8 cellular contexts compared by ENCODE assay signal in the genomic region with DNA sequence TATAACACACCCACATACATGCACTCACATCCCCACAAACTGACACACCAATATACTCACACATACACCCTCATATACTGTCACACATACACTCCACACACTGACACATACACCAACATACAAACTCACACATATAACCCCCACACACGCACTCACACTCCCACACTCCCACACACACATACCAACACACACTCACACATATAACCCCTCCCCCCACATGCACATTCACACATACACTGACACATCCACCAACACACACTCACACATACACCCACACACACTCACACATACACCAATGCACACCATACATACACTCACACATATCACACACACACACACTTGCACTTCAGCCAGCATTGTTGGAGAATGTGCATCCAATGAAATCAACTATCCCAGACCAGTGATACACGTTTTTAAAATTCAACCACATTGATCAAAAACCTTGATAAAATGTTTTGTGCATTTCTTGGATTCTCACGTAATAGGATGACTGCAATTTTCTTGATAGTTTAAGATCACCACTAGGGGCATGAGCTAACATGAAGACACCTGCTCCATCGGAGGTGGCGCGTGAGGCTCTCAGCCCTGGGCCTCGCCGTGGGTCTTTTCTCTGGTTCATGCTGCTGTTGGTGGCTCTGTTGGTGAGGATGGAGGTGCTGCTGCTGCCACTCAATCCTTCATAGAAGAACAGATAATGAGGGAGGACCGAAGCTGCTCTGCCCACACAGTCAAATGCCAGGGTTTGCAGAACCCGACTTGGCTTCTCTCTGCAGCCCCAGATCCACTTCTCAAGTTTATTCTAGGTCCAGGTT.
A peak's percentile ranks its signal among the peaks of the same experiment; 100 is the strongest.
DNase-seq lines count a peak whose midpoint lies in the region; ATAC-seq and TF ChIP-seq lines count a peak whose summit lies in the region.

No MANE protein-coding gene starts in this region.

- H3K4me3 Mint-ChIP-seq in stimulated activated effector memory CD8-positive, alpha-beta T cell treated with anti-CD3 and anti-CD28 coated beads, Interleukin-12 subunit alpha, Interleukin-12 subunit beta, amount 100 ng/mL, for 72 hours, result no peak overlapping the region

- H3K36me3 ChIP-seq in MM.1S (replicated peaks; ENCODE audit: insufficient read depth, low read length), result no peaks in the 10 kb centered on the region

- H3K4me3 ChIP-seq in MM.1S (ENCODE audit: low read length) (no peak overlapping the region), coronary artery (no peak overlapping the region)

- H3K4me1 Mint-ChIP-seq in stimulated activated effector memory CD8-positive, alpha-beta T cell treated with anti-CD3 and anti-CD28 coated beads, Interleukin-12 subunit alpha, Interleukin-12 subunit beta, amount 100 ng/mL, for 72 hours, result no peaks in the 10 kb centered on the region

- TF ChIP-seq CTCF in GM10248 (IDR thresholded peaks at IDR 0.05; ENCODE audit: control extremely low read depth, extremely low read depth, low read depth, missing control alignments), result peak; percentile 12
- TF ChIP-seq CTCF in MM.1S (IDR thresholded peaks at IDR 0.05; ENCODE audit: low read length), result peak; percentile 50
- peak; percentile 23 for TF ChIP-seq CTCF in coronary artery (IDR thresholded peaks at IDR 0.05)

- H3K27ac ChIP-seq in MM.1S (ENCODE audit: low read length) (no peak overlapping the region), coronary artery (no peak overlapping the region)

- H3K9me2 ChIP-seq in MM.1S (replicated peaks; ENCODE audit: insufficient read depth, low read length), result no peaks in the 10 kb centered on the region

- no peak for DNase-seq in GM10248 (ENCODE audit: extremely low spot score)
- DNase-seq in MM.1S, result peak; percentile 23
- DNase-seq in coronary artery (ENCODE audit: low spot score), result no peak
- peak; percentile 8 for DNase-seq in non-pigmented ciliary epithelial cell (ENCODE audit: low read depth)
- DNase-seq in stimulated activated effector memory CD8-positive, alpha-beta T cell treated with anti-CD3 and anti-CD28 coated beads, Interleukin-12 subunit alpha, Interleukin-12 subunit beta, amount 100 ng/mL, for 72 hours (ENCODE audit: low spot score in 2 of 2), result no peak
- no peak for DNase-seq in epidermal melanocyte (ENCODE audit: insufficient read length, low spot score)
- DNase-seq in NCI-H345 (lab: John Stamatoyannopoulos, UW), result no peak
- no peak for DNase-seq in activated effector memory CD4-positive, alpha-beta T cell treated with Interleukin-2 at 50 U/mL for 16 hours

- CTCF ChIA-PET in GM10248 (lab: Yijun Ruan, JAX), result interaction anchor here (1.6 kb wide), 1 partner anchor 12 kb away, joined by 3 read pairs; no protein-coding TSS in a partner anchor

- H3K9ac ChIP-seq in MM.1S (ENCODE audit: low read length), result no peak overlapping the region

- no peaks in the 10 kb centered on the region for H3K4me1 ChIP-seq in MM.1S (ENCODE audit: low read length)

- H3K9me3 Mint-ChIP-seq in stimulated activated effector memory CD8-positive, alpha-beta T cell treated with anti-CD3 and anti-CD28 coated beads, Interleukin-12 subunit alpha, Interleukin-12 subunit beta, amount 100 ng/mL, for 72 hours, result no peaks in the 10 kb centered on the region

- POLR2A ChIA-PET in GM10248 (lab: Yijun Ruan, JAX), result no interaction called here

- ATAC-seq in stimulated activated effector memory CD8-positive, alpha-beta T cell treated with anti-CD3 and anti-CD28 coated beads, Interleukin-12 subunit alpha, Interleukin-12 subunit beta, amount 100 ng/mL, for 72 hours, result no peak

- peaks cover 3% of the 10 kb centered on the region; the same call in 1 of the 2 replicates for H3F3A ChIP-seq in MM.1S (ENCODE audit: insufficient read depth, low read length)

- H3K79me2 ChIP-seq in MM.1S (ENCODE audit: low read length), result no peaks in the 10 kb centered on the region

- no peak overlapping the region for H3K27ac Mint-ChIP-seq in stimulated activated effector memory CD8-positive, alpha-beta T cell treated with anti-CD3 and anti-CD28 coated beads, Interleukin-12 subunit alpha, Interleukin-12 subunit beta, amount 100 ng/mL, for 72 hours

- H3K27me3 ChIP-seq in MM.1S (replicated peaks; ENCODE audit: insufficient read depth, low read length), result no peaks in the 10 kb centered on the region

- H3K4me2 ChIP-seq in MM.1S (ENCODE audit: low read depth, low read length), result no peak overlapping the region

- H2AFZ ChIP-seq in MM.1S (ENCODE audit: low read length), result no peak overlapping the region

- H4K20me1 ChIP-seq in MM.1S (ENCODE audit: insufficient read depth, low read length), result no peaks in the 10 kb centered on the region

- H3K36me3 Mint-ChIP-seq in stimulated activated effector memory CD8-positive, alpha-beta T cell treated with anti-CD3 and anti-CD28 coated beads, Interleukin-12 subunit alpha, Interleukin-12 subunit beta, amount 100 ng/mL, for 72 hours, result no peaks in the 10 kb centered on the region

- no peaks in the 10 kb centered on the region for H3K9me3 ChIP-seq in MM.1S (replicated peaks; ENCODE audit: insufficient read depth, low read length)

Comparison
In these comparisons a context has a peak if more than half of its experiments do, and no peak if none do; other contexts are left out.
1. DNase-seq: peak in MM.1S (single experiment) and non-pigmented ciliary epithelial cell (single experiment); none in GM10248 (single experiment), coronary artery (single experiment), stimulated activated effector memory CD8-positive, alpha-beta T cell treated with anti-CD3 and anti-CD28 coated beads, Interleukin-12 subunit alpha, Interleukin-12 subunit beta, amount 100 ng/mL, for 72 hours (0 of 2), epidermal melanocyte (single experiment), NCI-H345 (single experiment) and activated effector memory CD4-positive, alpha-beta T cell treated with Interleukin-2 at 50 U/mL for 16 hours (single experiment).
2. Peak in every context shown above with its lines, with median percentiles within 50 percentile points of each other: CTCF ChIP-seq.